22 cellular contexts compared by ENCODE assay signal in the genomic region with DNA sequence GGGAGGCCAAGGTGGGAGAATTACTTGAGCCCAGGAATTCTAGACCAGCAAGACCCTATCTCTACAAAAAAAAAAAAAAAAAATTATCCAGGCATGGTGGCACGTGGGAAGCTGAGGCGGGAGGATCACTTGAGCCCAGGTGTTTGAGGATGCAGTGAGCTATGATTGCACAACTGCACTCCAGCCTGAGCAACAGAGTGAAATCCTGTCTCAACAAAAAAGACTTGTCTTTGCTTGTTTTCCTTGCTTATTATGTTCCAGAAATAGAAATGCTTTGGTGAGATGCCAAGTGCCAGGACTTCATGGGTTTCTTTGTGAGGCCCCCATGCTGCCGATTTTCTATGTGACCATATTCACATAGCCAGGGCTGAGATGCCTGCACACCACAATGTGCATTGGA. TPM values are rescaled to one million over a fixed set of nuclear protein-coding genes. Genes with fewer than 3 reads are reported as not detected.
"Had no signal": no experiment of that assay in that cellular context is flagged by ENCODE, and none has a peak within 500 bp of the region (broad histone marks: within the 10 kb centered on the region; RNA-seq: fewer than 3 reads in every experiment).

No MANE protein-coding gene starts in this region.

- H3K4me1 ChIP-seq: right atrium auricular region had no signal

- DNase-seq: activated CD4-positive, alpha-beta T cell treated with anti-CD3 and anti-CD28 coated beads for 48 hours; activated CD8-positive, alpha-beta T cell treated with anti-CD3 and anti-CD28 coated beads for 36 hours; activated gamma-delta T cell; activated T-cell treated with anti-CD3 and anti-CD28 coated beads, Interleukin-2, amount 50 U/mL, for 48 hours; effector CD4-positive, alpha-beta T cell; foreskin melanocyte; left ventricle myocardium superior; mesenchymal stem cell; small intestine; stimulated activated CD4-positive, alpha-beta T cell treated with anti-CD3 and anti-CD28 coated beads, Interleukin-4, amount 100 ng/mL, for 4 hours; stimulated activated CD8-positive, alpha-beta memory T cell treated with anti-CD3 and anti-CD28 coated beads, Interleukin-4, amount 100 ng/mL, for 48 hours; stimulated activated naive CD8-positive, alpha-beta T cell treated with anti-CD3 and anti-CD28 coated beads, Interleukin-15, Interleukin-2, amounts not matched to agents 100 U/mL and 50 U/mL, for 24 hours; T-helper 2 cell had no signal

- H3K9me3 ChIP-seq: right atrium auricular region, suprapubic skin had no signal

- H3K27ac ChIP-seq: coronary artery, right atrium auricular region, suprapubic skin had no signal

- H3K36me3 ChIP-seq: right atrium auricular region, suprapubic skin had no signal

- H3K4me3 ChIP-seq: coronary artery, right atrium auricular region, suprapubic skin had no signal

- H3K27me3 ChIP-seq: right atrium auricular region, suprapubic skin had no signal

RNA-seq across cellular contexts. Expression of gene DCDC2C, which starts 9.0 kb away (rescaled TPM):
- total RNA-seq: activated CD8-positive, alpha-beta T cell treated with anti-CD3 and anti-CD28 coated beads for 36 hours; activated naive CD4-positive, alpha-beta T cell treated with anti-CD3 and anti-CD28 coated beads, Interleukin-2, amount 50 U/mL, for 72 hours; kidney epithelial cell; left ventricle myocardium superior; progenitor cell of endocrine pancreas; right atrium auricular region; ureter had no signal
- polyA plus RNA-seq: neural cell, small intestine had no signal

RNA-seq across cellular contexts. Expression of gene ALLC, which starts 54.4 kb away (rescaled TPM):
- total RNA-seq: activated CD8-positive, alpha-beta T cell treated with anti-CD3 and anti-CD28 coated beads for 36 hours; activated naive CD4-positive, alpha-beta T cell treated with anti-CD3 and anti-CD28 coated beads, Interleukin-2, amount 50 U/mL, for 72 hours; left ventricle myocardium superior; omental fat pad; progenitor cell of endocrine pancreas; right atrium auricular region; suprapubic skin; ureter had no signal
